In the genomic region with DNA sequence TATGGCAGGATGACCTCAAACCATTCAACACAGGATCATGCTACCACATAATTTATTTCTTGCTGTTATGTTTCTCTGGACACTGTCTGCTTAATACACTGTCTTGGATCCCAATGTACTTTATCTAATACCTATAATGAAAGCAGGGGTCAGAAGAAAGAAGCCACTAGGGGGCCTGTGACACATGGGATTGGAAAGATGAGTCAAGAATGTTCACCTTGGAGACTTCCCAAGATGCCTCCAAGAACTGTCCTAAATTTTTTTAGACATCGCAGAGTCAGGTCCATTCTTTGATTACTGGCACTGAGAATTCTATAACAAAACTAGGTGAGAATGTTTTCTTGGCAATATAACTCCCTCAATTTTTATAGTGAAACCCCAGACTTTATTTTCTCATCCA, we compare ENCODE assay signal across 11 cellular contexts.
DNase-seq lines count a peak whose midpoint lies in the region; ATAC-seq and TF ChIP-seq lines count a peak whose summit lies in the region.
"Had no signal": no experiment of that assay in that cellular context is flagged by ENCODE, and none has a peak within 500 bp of the region (broad histone marks: within the 10 kb centered on the region; RNA-seq: fewer than 3 reads in every experiment).

No MANE protein-coding gene starts in this region.

- no peak overlapping the region for H3K4me3 Mint-ChIP-seq in activated CD8-positive, alpha-beta memory T cell treated with anti-CD3 and anti-CD28 coated beads, Interleukin-2, amount 10 ng/mL, durations not matched to agents 7 days and 5 days

- intact Hi-C loops in A673 (cut with micrococcal nuclease; ENCODE audit: unreplicated experiment): no loop called here

- CTCF ChIA-PET in A673 (lab: Charles Lee): no interaction called here
- CTCF ChIA-PET in activated CD8-positive, alpha-beta memory T cell treated with anti-CD3 and anti-CD28 coated beads, Interleukin-2, amount 10 ng/mL, durations not matched to agents 7 days and 5 days (lab: Charles Lee): interaction anchor here (1.0 kb wide), 1 partner anchor 11 kb away, joined by 3 read pairs; no protein-coding TSS in a partner anchor

- H3K27ac Mint-ChIP-seq in activated CD8-positive, alpha-beta memory T cell treated with anti-CD3 and anti-CD28 coated beads, Interleukin-2, amount 10 ng/mL, durations not matched to agents 7 days and 5 days: no peak overlapping the region

- POLR2A ChIA-PET in A673 (lab: Charles Lee; ENCODE audit: low non-redundant PET): no interaction called here

- TF ChIP-seq CTCF in A673 (conservative IDR thresholded peaks at IDR 0.05; ENCODE audit: low read depth, low read length): peak; percentile 61
- no peak for TF ChIP-seq CTCF in epithelial cell of esophagus (IDR thresholded peaks at IDR 0.05; ENCODE audit: insufficient read depth, low read depth, low read length, missing control alignments)

- no peaks in the 10 kb centered on the region for H3K4me1 Mint-ChIP-seq in activated CD8-positive, alpha-beta memory T cell treated with anti-CD3 and anti-CD28 coated beads, Interleukin-2, amount 10 ng/mL, durations not matched to agents 7 days and 5 days

- no peaks in the 10 kb centered on the region for H3K4me1 ChIP-seq in A673 (ENCODE audit: insufficient read depth, low read length, poor library complexity, severe bottlenecking)

- H3K9me3 Mint-ChIP-seq in activated CD8-positive, alpha-beta memory T cell treated with anti-CD3 and anti-CD28 coated beads, Interleukin-2, amount 10 ng/mL, durations not matched to agents 7 days and 5 days (ENCODE audit: low read depth): no peaks in the 10 kb centered on the region

- H3K27me3 ChIP-seq in A673 (replicated peaks; ENCODE audit: insufficient read depth, low read depth, low read length, poor library complexity): peaks cover 13% of the 10 kb centered on the region
- H3K27me3 ChIP-seq: neutrophil had no signal

- H3K36me3 Mint-ChIP-seq in activated CD8-positive, alpha-beta memory T cell treated with anti-CD3 and anti-CD28 coated beads, Interleukin-2, amount 10 ng/mL, durations not matched to agents 7 days and 5 days: no peaks in the 10 kb centered on the region

- H3K36me3 ChIP-seq in A673 (ENCODE audit: insufficient read depth, low read length, poor library complexity, severe bottlenecking): no peaks in the 10 kb centered on the region
- H3K36me3 ChIP-seq: neutrophil had no signal

- H3K27ac ChIP-seq in A673 (ENCODE audit: low read depth, low read length, poor library complexity, severe bottlenecking): no peak overlapping the region
- H3K27ac ChIP-seq: neutrophil had no signal

- no peak overlapping the region for H3K4me3 ChIP-seq in A673 (ENCODE audit: low read depth, low read length, poor library complexity, severe bottlenecking)
- no peak overlapping the region for H3K4me3 ChIP-seq in epithelial cell of esophagus (ENCODE audit: low read length)

- no peak for ATAC-seq in activated CD8-positive, alpha-beta memory T cell treated with anti-CD3 and anti-CD28 coated beads, Interleukin-2, amount 10 ng/mL, durations not matched to agents 7 days and 5 days

- H3K9me3 ChIP-seq in A673 (ENCODE audit: low read depth, low read length, poor library complexity, severe bottlenecking): no peaks in the 10 kb centered on the region
- H3K9me3 ChIP-seq: neutrophil had no signal

- H3K27me3 Mint-ChIP-seq in activated CD8-positive, alpha-beta memory T cell treated with anti-CD3 and anti-CD28 coated beads, Interleukin-2, amount 10 ng/mL, durations not matched to agents 7 days and 5 days: peaks cover 31% of the 10 kb centered on the region

- DNase-seq in A673 (ENCODE audit: low spot score) (peak; percentile 33), EL (peak; percentile 13), M059J (ENCODE audit: low read depth) (peak; percentile 21), epithelial cell of esophagus (ENCODE audit: low read depth) (peak; percentile 11), NCI-H226 (no peak), 8988T (no peak), C1 segment of cervical spinal cord (lab: John Stamatoyannopoulos, UW) (no peak)
- DNase-seq in activated CD8-positive, alpha-beta memory T cell treated with anti-CD3 and anti-CD28 coated beads, Interleukin-2, amount 10 ng/mL, durations not matched to agents 7 days and 5 days: no peak
- DNase-seq: caudate nucleus, GDM1 had no signal

- BruUV-seq in A673 (replicated peaks; lab: Mats Ljungman, UMichigan): no TSS peak

Comparison
In these comparisons a context has a peak if more than half of its experiments do, and no peak if none do; other contexts are left out.
1. DNase-seq: peak in A673 (single experiment), EL (single experiment), M059J (single experiment) and epithelial cell of esophagus (single experiment); none in NCI-H226 (single experiment), 8988T (single experiment), C1 segment of cervical spinal cord (0 of 14) and activated CD8-positive, alpha-beta memory T cell treated with anti-CD3 and anti-CD28 coated beads, Interleukin-2, amount 10 ng/mL, durations not matched to agents 7 days and 5 days (single experiment).